Comparison of ENCODE assay signal across 29 cellular contexts in the genomic region with DNA sequence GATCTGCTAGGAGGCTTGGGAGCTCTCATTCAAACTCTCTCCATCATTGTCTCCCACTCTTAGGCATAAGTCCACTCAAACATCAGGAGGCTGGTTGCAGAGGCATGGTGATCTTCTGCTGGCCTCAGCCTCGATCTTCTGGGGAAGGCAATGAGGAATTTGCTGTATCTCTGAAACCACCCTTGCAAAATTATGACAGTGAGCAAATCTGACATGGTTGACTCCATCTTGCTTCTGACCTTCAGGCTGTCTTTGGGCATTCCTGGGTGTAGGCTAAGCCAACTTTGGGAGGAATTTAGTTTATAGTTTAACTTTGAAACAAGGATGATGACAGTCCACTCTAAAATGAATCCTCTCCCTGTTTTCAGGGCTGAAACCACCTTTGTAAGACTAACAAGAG.
"Had no signal": no experiment of that assay in that cellular context is flagged by ENCODE, and none has a peak within 500 bp of the region (broad histone marks: within the 10 kb centered on the region; RNA-seq: fewer than 3 reads in every experiment).

No MANE protein-coding gene starts in this region.

- H3K27ac ChIP-seq: brain microvascular endothelial cell, coronary artery, esophagus muscularis mucosa, foreskin keratinocyte, gastrocnemius medialis, heart left ventricle had no signal

- H3K27me3 ChIP-seq: brain microvascular endothelial cell, esophagus muscularis mucosa, gastrocnemius medialis had no signal

- H3K4me1 ChIP-seq: foreskin keratinocyte had no signal

- H3K27ac Mint-ChIP-seq: activated CD4-positive, alpha-beta memory T cell treated with anti-CD3 and anti-CD28 coated beads for 36 hours; activated CD4-positive, alpha-beta T cell treated with anti-CD3 and anti-CD28 coated beads for 36 hours; activated CD4-positive, alpha-beta T cell treated with anti-CD3 and anti-CD28 coated beads, Interleukin-2, amount 10 ng/mL, durations not matched to agents 24 days and 14 days; activated CD8-positive, alpha-beta memory T cell treated with anti-CD3 and anti-CD28 coated beads, Interleukin-2, amount 10 ng/mL, durations not matched to agents 7 days and 5 days; activated CD8-positive, alpha-beta T cell treated with anti-CD3 and anti-CD28 coated beads, Interleukin-2, amount 10 ng/mL, durations not matched to agents 7 days and 5 days; activated naive CD4-positive, alpha-beta T cell treated with anti-CD3 and anti-CD28 coated beads for 36 hours; activated naive CD8-positive, alpha-beta T cell; activated T-helper 1 cell treated with anti-CD3 and anti-CD28 coated beads, Interleukin-12 subunit alpha, Interleukin-12 subunit beta, Interleukin-2, Interleukin-4 antibody, amounts not matched to agents 30 ng/mL and 10 ng/mL and 1 ng/mL, durations not matched to agents 14 hours and 24 hours and 36 hours; activated T-helper 2 cell treated with anti-CD3 and anti-CD28 coated beads, Interferon-gamma antibody, Interleukin-2, Interleukin-4, amounts not matched to agents 10 μg/mL and 5 μg/mL and 100 μg/mL, durations not matched to agents 14 hours and 24 hours and 36 hours; effector memory CD8-positive, alpha-beta T cell had no signal

- H3K9me3 ChIP-seq: esophagus muscularis mucosa, gastrocnemius medialis, heart left ventricle had no signal

- H3K36me3 ChIP-seq: brain microvascular endothelial cell, esophagus muscularis mucosa, gastrocnemius medialis, heart left ventricle had no signal

- H3K4me3 ChIP-seq: coronary artery, esophagus muscularis mucosa, gastrocnemius medialis, heart left ventricle had no signal

- H3K9me3 Mint-ChIP-seq: activated CD4-positive, alpha-beta memory T cell treated with anti-CD3 and anti-CD28 coated beads for 36 hours; activated CD4-positive, alpha-beta T cell treated with anti-CD3 and anti-CD28 coated beads, Interleukin-2, amount 10 ng/mL, durations not matched to agents 24 days and 14 days; activated naive CD4-positive, alpha-beta T cell treated with anti-CD3 and anti-CD28 coated beads for 36 hours; activated T-helper 1 cell treated with anti-CD3 and anti-CD28 coated beads, Interleukin-12 subunit alpha, Interleukin-12 subunit beta, Interleukin-2, Interleukin-4 antibody, amounts not matched to agents 30 ng/mL and 10 ng/mL and 1 ng/mL, durations not matched to agents 14 hours and 24 hours and 36 hours; activated T-helper 2 cell treated with anti-CD3 and anti-CD28 coated beads, Interferon-gamma antibody, Interleukin-2, Interleukin-4, amounts not matched to agents 10 μg/mL and 5 μg/mL and 100 μg/mL, durations not matched to agents 14 hours and 24 hours and 36 hours; central memory CD8-positive, alpha-beta T cell; effector memory CD8-positive, alpha-beta T cell had no signal

- H3K4me1 Mint-ChIP-seq: activated CD4-positive, alpha-beta T cell treated with anti-CD3 and anti-CD28 coated beads for 36 hours; activated CD4-positive, alpha-beta T cell treated with anti-CD3 and anti-CD28 coated beads, Interleukin-2, amount 10 ng/mL, durations not matched to agents 24 days and 14 days; central memory CD8-positive, alpha-beta T cell had no signal

- DNase-seq: activated CD4-positive, alpha-beta memory T cell treated with anti-CD3 and anti-CD28 coated beads for 36 hours; activated CD4-positive, alpha-beta T cell treated with anti-CD3 and anti-CD28 coated beads for 36 hours; activated CD4-positive, alpha-beta T cell treated with anti-CD3 and anti-CD28 coated beads, Interleukin-2, amount 10 ng/mL, durations not matched to agents 24 days and 14 days; activated CD4-positive, CD25-positive, alpha-beta regulatory T cell; activated CD4-positive, CD25-positive, alpha-beta regulatory T cell treated with anti-CD3 and anti-CD28 coated beads, Interleukin-2, amount 50 U/mL, for 72 hours; activated CD8-positive, alpha-beta memory T cell treated with anti-CD3 and anti-CD28 coated beads, Interleukin-2, amount 10 ng/mL, durations not matched to agents 7 days and 5 days; activated CD8-positive, alpha-beta memory T cell treated with anti-CD3 and anti-CD28 coated beads, Interleukin-2, amount 50 U/mL, for 4 hours; activated CD8-positive, alpha-beta T cell treated with anti-CD3 and anti-CD28 coated beads, Interleukin-2, amount 10 ng/mL, durations not matched to agents 7 days and 5 days; activated effector memory CD4-positive, alpha-beta T cell treated with anti-CD3 and anti-CD28 coated beads, Interleukin-2, amount 50 U/mL, for 16 hours; activated naive CD4-positive, alpha-beta T cell treated with anti-CD3 and anti-CD28 coated beads for 36 hours; activated T-cell treated with anti-CD3 and anti-CD28 coated beads, Interleukin-2, amount 50 U/mL, for 1 hour; activated T-cell treated with anti-CD3 and anti-CD28 coated beads, Interleukin-2, amount 50 U/mL, for 48 hours; amniotic stem cell; anterior cingulate cortex; brain microvascular endothelial cell; dermis blood vessel endothelial cell; effector CD4-positive, alpha-beta T cell; effector memory CD8-positive, alpha-beta T cell; foreskin keratinocyte; gastrocnemius medialis; glutamatergic neuron; heart left ventricle; T-helper 2 cell had no signal

- H3K4me3 Mint-ChIP-seq: activated CD4-positive, alpha-beta memory T cell treated with anti-CD3 and anti-CD28 coated beads for 36 hours; activated CD4-positive, alpha-beta T cell treated with anti-CD3 and anti-CD28 coated beads for 36 hours; activated CD4-positive, alpha-beta T cell treated with anti-CD3 and anti-CD28 coated beads, Interleukin-2, amount 10 ng/mL, durations not matched to agents 24 days and 14 days; activated CD8-positive, alpha-beta memory T cell treated with anti-CD3 and anti-CD28 coated beads, Interleukin-2, amount 10 ng/mL, durations not matched to agents 7 days and 5 days; activated CD8-positive, alpha-beta T cell treated with anti-CD3 and anti-CD28 coated beads, Interleukin-2, amount 10 ng/mL, durations not matched to agents 7 days and 5 days; activated naive CD4-positive, alpha-beta T cell treated with anti-CD3 and anti-CD28 coated beads for 36 hours; activated naive CD8-positive, alpha-beta T cell; activated T-helper 1 cell treated with anti-CD3 and anti-CD28 coated beads, Interleukin-12 subunit alpha, Interleukin-12 subunit beta, Interleukin-2, Interleukin-4 antibody, amounts not matched to agents 30 ng/mL and 10 ng/mL and 1 ng/mL, durations not matched to agents 14 hours and 24 hours and 36 hours; central memory CD8-positive, alpha-beta T cell; effector memory CD8-positive, alpha-beta T cell had no signal

- ATAC-seq: activated CD4-positive, alpha-beta T cell treated with anti-CD3 and anti-CD28 coated beads for 36 hours; activated CD8-positive, alpha-beta memory T cell treated with anti-CD3 and anti-CD28 coated beads, Interleukin-2, amount 10 ng/mL, durations not matched to agents 7 days and 5 days; activated CD8-positive, alpha-beta T cell treated with anti-CD3 and anti-CD28 coated beads, Interleukin-2, amount 10 ng/mL, durations not matched to agents 7 days and 5 days; effector memory CD8-positive, alpha-beta T cell; foreskin keratinocyte; gastrocnemius medialis; heart left ventricle had no signal

- H3K36me3 Mint-ChIP-seq: activated CD4-positive, alpha-beta memory T cell treated with anti-CD3 and anti-CD28 coated beads for 36 hours; activated CD8-positive, alpha-beta memory T cell treated with anti-CD3 and anti-CD28 coated beads, Interleukin-2, amount 10 ng/mL, durations not matched to agents 7 days and 5 days; activated naive CD8-positive, alpha-beta T cell had no signal
